ENCODE assay signal across 1 cellular context in the genomic region with DNA sequence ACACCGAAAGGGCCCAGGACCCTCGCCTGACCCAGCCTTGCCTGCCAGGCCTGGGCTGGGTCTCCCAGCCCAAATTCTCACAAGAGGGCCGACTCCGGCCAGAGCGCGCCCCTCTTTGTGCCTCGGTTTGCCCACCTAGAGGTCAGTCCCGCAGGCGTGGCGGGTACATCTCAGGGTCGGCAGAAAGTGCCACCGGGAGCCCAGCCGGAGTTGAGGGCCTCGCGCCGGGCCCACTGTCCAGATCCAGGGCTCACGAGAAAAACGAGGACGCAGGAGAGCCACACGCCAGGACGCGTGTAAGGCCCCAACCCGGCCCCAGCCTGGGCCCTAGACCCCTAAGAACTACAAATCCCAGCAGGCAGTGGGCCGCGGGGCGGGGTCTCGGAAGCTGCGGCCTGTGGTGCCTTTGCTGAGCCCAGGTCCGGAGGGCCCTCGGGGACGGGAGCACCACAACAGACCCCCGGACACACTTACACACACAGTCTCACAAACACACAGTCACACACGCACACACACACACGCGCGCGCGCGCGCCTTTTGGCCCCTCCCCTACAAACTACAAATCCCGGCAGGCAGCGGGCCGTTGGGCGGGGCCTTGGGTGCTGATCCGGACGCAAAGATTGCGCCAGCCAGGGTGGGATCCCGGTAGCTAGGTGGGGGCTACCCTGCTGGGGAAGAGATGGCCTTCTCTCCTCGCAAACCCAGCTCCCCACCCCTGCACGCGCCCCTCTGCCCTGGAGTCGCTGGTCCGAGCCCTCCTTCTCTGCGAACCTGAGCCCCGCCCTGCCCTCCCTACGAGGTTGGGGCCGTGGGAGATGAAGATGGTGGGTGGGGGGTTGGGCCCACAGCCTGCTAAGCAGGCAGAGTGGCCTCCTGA.
TF ChIP-seq lines count a peak whose summit lies in the region.

A gene (plus strand): TSS at position 583 of the 877 bp plus-strand sequence. CDS start 10,752 bp downstream, outside the sequence.

TF ChIP-seq in HepG2, 621 proteins besides CTCF, POLR2A, EP300 and RAD21 (continued from another document and continues in another):
- TF ChIP-seq CREM (IDR thresholded peaks at IDR 0.05) = peak; percentile 97
- TF ChIP-seq CREM (CRISPR knock-in tag; IDR thresholded peaks at IDR 0.05) = no peak
- TF ChIP-seq NFIB (CRISPR knock-in tag; IDR thresholded peaks at IDR 0.05; ENCODE audit: borderline replicate concordance) = no peak
- no peak for TF ChIP-seq HOXD1 (CRISPR knock-in tag; IDR thresholded peaks at IDR 0.05)
- TF ChIP-seq CENPX (CRISPR knock-in tag; IDR thresholded peaks at IDR 0.05) = no peak
- peak; percentile 81; the same call in 1 of the 2 replicates for TF ChIP-seq ZNF234 (CRISPR knock-in tag; conservative IDR thresholded peaks at IDR 0.05)
- TF ChIP-seq GABPA (IDR thresholded peaks at IDR 0.05; ENCODE audit: low read depth, low read length) = peak; percentile 46
- peak; percentile 85 for TF ChIP-seq GABPA (CRISPR knock-in tag; IDR thresholded peaks at IDR 0.05; ENCODE audit: low read depth)
- 0 out of 2 replicates have a peak, but pooled peaks have one; percentile 12 for TF ChIP-seq HMG20A (CRISPR knock-in tag; IDR thresholded peaks at IDR 0.05; ENCODE audit: borderline replicate concordance)
- TF ChIP-seq YEATS4 (CRISPR knock-in tag; IDR thresholded peaks at IDR 0.05; ENCODE audit: borderline replicate concordance) = peak; percentile 71
- peak; percentile 93 for TF ChIP-seq GABPB1 (CRISPR knock-in tag; IDR thresholded peaks at IDR 0.05)
- no peak for TF ChIP-seq RFX1 (IDR thresholded peaks at IDR 0.05)
- peak; percentile 25; the same call in 1 of the 2 replicates for TF ChIP-seq ZNF256 (CRISPR knock-in tag; conservative IDR thresholded peaks at IDR 0.05)
- no peak; the same call in 1 of the 2 replicates for TF ChIP-seq NFE2L1 (CRISPR knock-in tag; IDR thresholded peaks at IDR 0.05; ENCODE audit: borderline replicate concordance)
- TF ChIP-seq, protein P1, sequence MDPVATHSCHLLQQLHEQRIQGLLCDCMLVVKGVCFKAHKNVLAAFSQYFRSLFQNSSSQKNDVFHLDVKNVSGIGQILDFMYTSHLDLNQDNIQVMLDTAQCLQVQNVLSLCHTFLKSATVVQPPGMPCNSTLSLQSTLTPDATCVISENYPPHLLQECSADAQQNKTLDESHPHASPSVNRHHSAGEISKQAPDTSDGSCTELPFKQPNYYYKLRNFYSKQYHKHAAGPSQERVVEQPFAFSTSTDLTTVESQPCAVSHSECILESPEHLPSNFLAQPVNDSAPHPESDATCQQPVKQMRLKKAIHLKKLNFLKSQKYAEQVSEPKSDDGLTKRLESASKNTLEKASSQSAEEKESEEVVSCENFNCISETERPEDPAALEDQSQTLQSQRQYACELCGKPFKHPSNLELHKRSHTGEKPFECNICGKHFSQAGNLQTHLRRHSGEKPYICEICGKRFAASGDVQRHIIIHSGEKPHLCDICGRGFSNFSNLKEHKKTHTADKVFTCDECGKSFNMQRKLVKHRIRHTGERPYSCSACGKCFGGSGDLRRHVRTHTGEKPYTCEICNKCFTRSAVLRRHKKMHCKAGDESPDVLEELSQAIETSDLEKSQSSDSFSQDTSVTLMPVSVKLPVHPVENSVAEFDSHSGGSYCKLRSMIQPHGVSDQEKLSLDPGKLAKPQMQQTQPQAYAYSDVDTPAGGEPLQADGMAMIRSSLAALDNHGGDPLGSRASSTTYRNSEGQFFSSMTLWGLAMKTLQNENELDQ (CRISPR knock-in tag; IDR thresholded peaks at IDR 0.05; ENCODE audit: borderline replicate concordance) = peak; percentile 83; the same call in 1 of the 2 replicates
- TF ChIP-seq, protein P2, sequence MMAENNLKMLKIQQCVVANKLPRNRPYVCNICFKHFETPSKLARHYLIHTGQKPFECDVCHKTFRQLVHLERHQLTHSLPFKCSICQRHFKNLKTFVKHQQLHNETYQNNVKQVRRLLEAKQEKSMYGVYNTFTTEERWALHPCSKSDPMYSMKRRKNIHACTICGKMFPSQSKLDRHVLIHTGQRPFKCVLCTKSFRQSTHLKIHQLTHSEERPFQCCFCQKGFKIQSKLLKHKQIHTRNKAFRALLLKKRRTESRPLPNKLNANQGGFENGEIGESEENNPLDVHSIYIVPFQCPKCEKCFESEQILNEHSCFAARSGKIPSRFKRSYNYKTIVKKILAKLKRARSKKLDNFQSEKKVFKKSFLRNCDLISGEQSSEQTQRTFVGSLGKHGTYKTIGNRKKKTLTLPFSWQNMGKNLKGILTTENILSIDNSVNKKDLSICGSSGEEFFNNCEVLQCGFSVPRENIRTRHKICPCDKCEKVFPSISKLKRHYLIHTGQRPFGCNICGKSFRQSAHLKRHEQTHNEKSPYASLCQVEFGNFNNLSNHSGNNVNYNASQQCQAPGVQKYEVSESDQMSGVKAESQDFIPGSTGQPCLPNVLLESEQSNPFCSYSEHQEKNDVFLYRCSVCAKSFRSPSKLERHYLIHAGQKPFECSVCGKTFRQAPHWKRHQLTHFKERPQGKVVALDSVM (CRISPR knock-in tag; IDR thresholded peaks at IDR 0.05) = peak; percentile 62; the same call in 1 of the 2 replicates
- no peak; the same call in 1 of the 2 replicates for TF ChIP-seq DNMT3B (CRISPR knock-in tag; conservative IDR thresholded peaks at IDR 0.05)
- TF ChIP-seq MIXL1 (CRISPR knock-in tag; IDR thresholded peaks at IDR 0.05) = no peak
- no peak for TF ChIP-seq THYN1 (CRISPR knock-in tag; IDR thresholded peaks at IDR 0.05; ENCODE audit: borderline replicate concordance, low read depth)
- TF ChIP-seq NFE2L2 (IDR thresholded peaks at IDR 0.05; ENCODE audit: low read length) = no peak
- TF ChIP-seq BHLHE40 (IDR thresholded peaks at IDR 0.05; ENCODE audit: low read length) = no peak
- TF ChIP-seq, protein P3, sequence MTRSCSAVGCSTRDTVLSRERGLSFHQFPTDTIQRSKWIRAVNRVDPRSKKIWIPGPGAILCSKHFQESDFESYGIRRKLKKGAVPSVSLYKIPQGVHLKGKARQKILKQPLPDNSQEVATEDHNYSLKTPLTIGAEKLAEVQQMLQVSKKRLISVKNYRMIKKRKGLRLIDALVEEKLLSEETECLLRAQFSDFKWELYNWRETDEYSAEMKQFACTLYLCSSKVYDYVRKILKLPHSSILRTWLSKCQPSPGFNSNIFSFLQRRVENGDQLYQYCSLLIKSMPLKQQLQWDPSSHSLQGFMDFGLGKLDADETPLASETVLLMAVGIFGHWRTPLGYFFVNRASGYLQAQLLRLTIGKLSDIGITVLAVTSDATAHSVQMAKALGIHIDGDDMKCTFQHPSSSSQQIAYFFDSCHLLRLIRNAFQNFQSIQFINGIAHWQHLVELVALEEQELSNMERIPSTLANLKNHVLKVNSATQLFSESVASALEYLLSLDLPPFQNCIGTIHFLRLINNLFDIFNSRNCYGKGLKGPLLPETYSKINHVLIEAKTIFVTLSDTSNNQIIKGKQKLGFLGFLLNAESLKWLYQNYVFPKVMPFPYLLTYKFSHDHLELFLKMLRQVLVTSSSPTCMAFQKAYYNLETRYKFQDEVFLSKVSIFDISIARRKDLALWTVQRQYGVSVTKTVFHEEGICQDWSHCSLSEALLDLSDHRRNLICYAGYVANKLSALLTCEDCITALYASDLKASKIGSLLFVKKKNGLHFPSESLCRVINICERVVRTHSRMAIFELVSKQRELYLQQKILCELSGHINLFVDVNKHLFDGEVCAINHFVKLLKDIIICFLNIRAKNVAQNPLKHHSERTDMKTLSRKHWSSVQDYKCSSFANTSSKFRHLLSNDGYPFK (CRISPR knock-in tag; IDR thresholded peaks at IDR 0.05; ENCODE audit: borderline replicate concordance) = peak; percentile 56; the same call in 1 of the 2 replicates
- TF ChIP-seq ZNF713 (CRISPR knock-in tag; IDR thresholded peaks at IDR 0.05) = no peak
- TF ChIP-seq KLF16 (CRISPR knock-in tag; IDR thresholded peaks at IDR 0.05) = peak; percentile 80 to 82; a peak in 3 of 4 replicates
- TF ChIP-seq, protein P4, sequence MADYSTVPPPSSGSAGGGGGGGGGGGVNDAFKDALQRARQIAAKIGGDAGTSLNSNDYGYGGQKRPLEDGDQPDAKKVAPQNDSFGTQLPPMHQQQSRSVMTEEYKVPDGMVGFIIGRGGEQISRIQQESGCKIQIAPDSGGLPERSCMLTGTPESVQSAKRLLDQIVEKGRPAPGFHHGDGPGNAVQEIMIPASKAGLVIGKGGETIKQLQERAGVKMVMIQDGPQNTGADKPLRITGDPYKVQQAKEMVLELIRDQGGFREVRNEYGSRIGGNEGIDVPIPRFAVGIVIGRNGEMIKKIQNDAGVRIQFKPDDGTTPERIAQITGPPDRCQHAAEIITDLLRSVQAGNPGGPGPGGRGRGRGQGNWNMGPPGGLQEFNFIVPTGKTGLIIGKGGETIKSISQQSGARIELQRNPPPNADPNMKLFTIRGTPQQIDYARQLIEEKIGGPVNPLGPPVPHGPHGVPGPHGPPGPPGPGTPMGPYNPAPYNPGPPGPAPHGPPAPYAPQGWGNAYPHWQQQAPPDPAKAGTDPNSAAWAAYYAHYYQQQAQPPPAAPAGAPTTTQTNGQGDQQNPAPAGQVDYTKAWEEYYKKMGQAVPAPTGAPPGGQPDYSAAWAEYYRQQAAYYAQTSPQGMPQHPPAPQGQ (CRISPR knock-in tag; IDR thresholded peaks at IDR 0.05; ENCODE audit: borderline replicate concordance) = no peak
- peak; percentile 46 for TF ChIP-seq RARA (CRISPR knock-in tag; IDR thresholded peaks at IDR 0.05)
- peak; percentile 95 for TF ChIP-seq AHR (CRISPR knock-in tag; IDR thresholded peaks at IDR 0.05)
- TF ChIP-seq ZNF484 (CRISPR knock-in tag; IDR thresholded peaks at IDR 0.05; ENCODE audit: borderline replicate concordance, low read depth) = no peak
- peak; percentile 74 for TF ChIP-seq POLR2AphosphoS5 (IDR thresholded peaks at IDR 0.05; ENCODE audit: low read depth, low read length)
- peak; percentile 53 for TF ChIP-seq ZNF790 (CRISPR knock-in tag; IDR thresholded peaks at IDR 0.05; ENCODE audit: borderline replicate concordance)
- no peak for TF ChIP-seq ZNF761 (CRISPR knock-in tag; conservative IDR thresholded peaks at IDR 0.05)
- peak; percentile 72; the same call in 1 of the 2 replicates for TF ChIP-seq TBX2 (CRISPR knock-in tag; IDR thresholded peaks at IDR 0.05; ENCODE audit: borderline replicate concordance)
- TF ChIP-seq, protein P5, sequence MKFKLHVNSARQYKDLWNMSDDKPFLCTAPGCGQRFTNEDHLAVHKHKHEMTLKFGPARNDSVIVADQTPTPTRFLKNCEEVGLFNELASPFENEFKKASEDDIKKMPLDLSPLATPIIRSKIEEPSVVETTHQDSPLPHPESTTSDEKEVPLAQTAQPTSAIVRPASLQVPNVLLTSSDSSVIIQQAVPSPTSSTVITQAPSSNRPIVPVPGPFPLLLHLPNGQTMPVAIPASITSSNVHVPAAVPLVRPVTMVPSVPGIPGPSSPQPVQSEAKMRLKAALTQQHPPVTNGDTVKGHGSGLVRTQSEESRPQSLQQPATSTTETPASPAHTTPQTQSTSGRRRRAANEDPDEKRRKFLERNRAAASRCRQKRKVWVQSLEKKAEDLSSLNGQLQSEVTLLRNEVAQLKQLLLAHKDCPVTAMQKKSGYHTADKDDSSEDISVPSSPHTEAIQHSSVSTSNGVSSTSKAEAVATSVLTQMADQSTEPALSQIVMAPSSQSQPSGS (CRISPR knock-in tag; IDR thresholded peaks at IDR 0.05) = peak; percentile 14; the same call in 1 of the 2 replicates
- no peak for TF ChIP-seq ZNF879 (CRISPR knock-in tag; IDR thresholded peaks at IDR 0.05)
- TF ChIP-seq ATRX (CRISPR knock-in tag; IDR thresholded peaks at IDR 0.05; ENCODE audit: borderline replicate concordance) = peak; percentile 84; the same call in 1 of the 2 replicates
- TF ChIP-seq KMT2B (CRISPR knock-in tag; IDR thresholded peaks at IDR 0.05) = no peak; the same call in 1 of the 2 replicates
- TF ChIP-seq ZNF619 (CRISPR knock-in tag; IDR thresholded peaks at IDR 0.05) = no peak
- TF ChIP-seq ZBTB20 (CRISPR knock-in tag; IDR thresholded peaks at IDR 0.05; ENCODE audit: borderline replicate concordance, low read depth) = peak; percentile 78; the same call in 1 of the 2 replicates
- TF ChIP-seq ATF7 (IDR thresholded peaks at IDR 0.05) = no peak
- no peak; the same call in 1 of the 2 replicates for TF ChIP-seq ATF7 (CRISPR knock-in tag; IDR thresholded peaks at IDR 0.05)
- peak; percentile 81 for TF ChIP-seq ZFP36L1 (CRISPR knock-in tag; IDR thresholded peaks at IDR 0.05)
- no peak for TF ChIP-seq TCF12 (IDR thresholded peaks at IDR 0.05)
- TF ChIP-seq TCF12 (CRISPR knock-in tag; IDR thresholded peaks at IDR 0.05) = peak; percentile 11; the same call in 1 of the 2 replicates
- no peak for TF ChIP-seq ZNF780A (CRISPR knock-in tag; IDR thresholded peaks at IDR 0.05)
- TF ChIP-seq, protein P6, sequence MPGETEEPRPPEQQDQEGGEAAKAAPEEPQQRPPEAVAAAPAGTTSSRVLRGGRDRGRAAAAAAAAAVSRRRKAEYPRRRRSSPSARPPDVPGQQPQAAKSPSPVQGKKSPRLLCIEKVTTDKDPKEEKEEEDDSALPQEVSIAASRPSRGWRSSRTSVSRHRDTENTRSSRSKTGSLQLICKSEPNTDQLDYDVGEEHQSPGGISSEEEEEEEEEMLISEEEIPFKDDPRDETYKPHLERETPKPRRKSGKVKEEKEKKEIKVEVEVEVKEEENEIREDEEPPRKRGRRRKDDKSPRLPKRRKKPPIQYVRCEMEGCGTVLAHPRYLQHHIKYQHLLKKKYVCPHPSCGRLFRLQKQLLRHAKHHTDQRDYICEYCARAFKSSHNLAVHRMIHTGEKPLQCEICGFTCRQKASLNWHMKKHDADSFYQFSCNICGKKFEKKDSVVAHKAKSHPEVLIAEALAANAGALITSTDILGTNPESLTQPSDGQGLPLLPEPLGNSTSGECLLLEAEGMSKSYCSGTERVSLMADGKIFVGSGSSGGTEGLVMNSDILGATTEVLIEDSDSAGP (CRISPR knock-in tag; IDR thresholded peaks at IDR 0.05; ENCODE audit: borderline replicate concordance) = peak; percentile 72; the same call in 1 of the 2 replicates
- TF ChIP-seq HES4 (CRISPR knock-in tag; IDR thresholded peaks at IDR 0.05; ENCODE audit: borderline replicate concordance) = peak; percentile 75; the same call in 1 of the 2 replicates
- peak; percentile 24; the same call in 1 of the 2 replicates for TF ChIP-seq DNMT1 (CRISPR knock-in tag; IDR thresholded peaks at IDR 0.05)
- peak; percentile 47; the same call in 1 of the 2 replicates for TF ChIP-seq ZNF24 (IDR thresholded peaks at IDR 0.05)
- TF ChIP-seq, protein P7, sequence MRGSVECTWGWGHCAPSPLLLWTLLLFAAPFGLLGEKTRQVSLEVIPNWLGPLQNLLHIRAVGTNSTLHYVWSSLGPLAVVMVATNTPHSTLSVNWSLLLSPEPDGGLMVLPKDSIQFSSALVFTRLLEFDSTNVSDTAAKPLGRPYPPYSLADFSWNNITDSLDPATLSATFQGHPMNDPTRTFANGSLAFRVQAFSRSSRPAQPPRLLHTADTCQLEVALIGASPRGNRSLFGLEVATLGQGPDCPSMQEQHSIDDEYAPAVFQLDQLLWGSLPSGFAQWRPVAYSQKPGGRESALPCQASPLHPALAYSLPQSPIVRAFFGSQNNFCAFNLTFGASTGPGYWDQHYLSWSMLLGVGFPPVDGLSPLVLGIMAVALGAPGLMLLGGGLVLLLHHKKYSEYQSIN (CRISPR knock-in tag; IDR thresholded peaks at IDR 0.05; ENCODE audit: borderline replicate concordance) = no peak
- TF ChIP-seq, protein P8, sequence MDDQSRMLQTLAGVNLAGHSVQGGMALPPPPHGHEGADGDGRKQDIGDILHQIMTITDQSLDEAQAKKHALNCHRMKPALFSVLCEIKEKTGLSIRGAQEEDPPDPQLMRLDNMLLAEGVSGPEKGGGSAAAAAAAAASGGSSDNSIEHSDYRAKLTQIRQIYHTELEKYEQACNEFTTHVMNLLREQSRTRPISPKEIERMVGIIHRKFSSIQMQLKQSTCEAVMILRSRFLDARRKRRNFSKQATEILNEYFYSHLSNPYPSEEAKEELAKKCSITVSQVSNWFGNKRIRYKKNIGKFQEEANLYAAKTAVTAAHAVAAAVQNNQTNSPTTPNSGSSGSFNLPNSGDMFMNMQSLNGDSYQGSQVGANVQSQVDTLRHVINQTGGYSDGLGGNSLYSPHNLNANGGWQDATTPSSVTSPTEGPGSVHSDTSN (CRISPR knock-in tag; IDR thresholded peaks at IDR 0.05; ENCODE audit: borderline replicate concordance) = no peak
- no peak for TF ChIP-seq ZNF841 (CRISPR knock-in tag; IDR thresholded peaks at IDR 0.05; ENCODE audit: borderline replicate concordance)
